17 cellular contexts compared by ENCODE assay signal in the genomic region with DNA sequence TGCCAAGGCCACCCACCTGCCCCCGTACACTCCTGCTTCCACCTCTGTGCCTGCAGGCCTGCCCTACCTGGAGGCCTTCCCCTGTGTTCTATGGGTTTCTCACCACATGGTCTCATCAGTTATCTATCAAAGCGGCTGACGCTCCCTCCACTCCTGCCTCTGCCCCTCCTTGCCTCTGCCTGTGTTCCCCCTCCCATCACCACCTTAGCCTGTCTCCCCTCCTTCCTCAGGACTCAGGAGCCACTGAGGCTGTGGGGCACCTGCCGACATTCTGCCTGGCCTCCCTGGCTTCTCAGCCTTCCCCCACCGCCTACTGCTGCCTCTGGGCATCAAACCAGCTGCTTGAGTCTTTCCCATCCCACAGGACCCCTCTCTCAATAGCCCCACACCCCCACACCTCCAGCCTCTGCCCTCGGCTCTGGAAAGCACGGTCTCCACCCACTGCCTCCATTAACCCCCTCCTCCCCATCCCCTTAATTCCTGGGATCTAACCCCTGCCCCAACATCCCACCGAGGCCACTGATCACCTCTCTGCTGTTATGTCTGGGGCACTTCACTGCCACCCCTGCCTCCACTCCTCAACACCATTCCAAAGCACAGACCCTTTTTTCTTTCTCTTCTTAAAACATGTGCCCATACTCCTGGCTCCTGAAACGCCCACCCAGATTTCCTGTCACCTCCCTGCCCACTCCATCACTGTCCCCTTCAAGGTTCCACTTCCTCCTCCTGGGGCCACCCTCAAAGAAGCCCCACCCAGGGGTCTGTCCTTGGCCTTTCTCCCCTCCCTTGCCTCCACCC. TPM values are rescaled to one million over a fixed set of nuclear protein-coding genes. Genes with fewer than 3 reads are reported as not detected.
DNase-seq lines count a peak whose midpoint lies in the region; ATAC-seq and TF ChIP-seq lines count a peak whose summit lies in the region.
"Had no signal": no experiment of that assay in that cellular context is flagged by ENCODE, and none has a peak within 500 bp of the region (broad histone marks: within the 10 kb centered on the region; RNA-seq: fewer than 3 reads in every experiment).

No MANE protein-coding gene starts in this region.

- no peak for TF ChIP-seq CTCF in natural killer cell (IDR thresholded peaks at IDR 0.05)
- no peak for TF ChIP-seq CTCF in RWPE1 (conservative IDR thresholded peaks at IDR 0.05; ENCODE audit: low read depth)

- POLR2A ChIA-PET in RWPE1 (lab: Yijun Ruan, JAX; ENCODE audit: low non-redundant PET), result no interaction called here

- H2BK120ac ChIP-seq in mesendoderm (ENCODE audit: low read depth, low read length), result no peak overlapping the region

- H2BK15ac ChIP-seq in mesendoderm (replicated peaks; ENCODE audit: low read depth), result no peak overlapping the region

- H3K27ac ChIP-seq in mesendoderm (ENCODE audit: low read depth, low read length) (no peak overlapping the region), RWPE1 (no peak overlapping the region)

- no peaks in the 10 kb centered on the region for H3K27me3 ChIP-seq in mesendoderm (ENCODE audit: insufficient read depth, low read length, poor library complexity)

- H3K56ac ChIP-seq in mesendoderm (ENCODE audit: low read length), result no peak overlapping the region

- no peak overlapping the region for H3K4me3 ChIP-seq in mesendoderm (ENCODE audit: low read length)
- H3K4me3 ChIP-seq: skin epidermis had no signal

- no peaks in the 10 kb centered on the region for H3K36me3 ChIP-seq in mesendoderm (ENCODE audit: control insufficient read depth, insufficient read depth, low read length)

- H3K36me3 Mint-ChIP-seq in natural killer cell treated with Interleukin-12 subunit alpha and Interleukin-12 subunit beta and Interleukin-15 and Interleukin-18, amount 100 ng/mL, for 72 hours, result no peaks in the 10 kb centered on the region
- H3K36me3 Mint-ChIP-seq in natural killer cell, result no peaks in the 10 kb centered on the region
- no peaks in the 10 kb centered on the region for H3K36me3 Mint-ChIP-seq in activated T-cell treated with anti-CD3 and anti-CD28 coated beads, Interleukin-2, amount 50 U/mL, for 72 hours (ENCODE audit: insufficient read depth in 2 of 2)

- H3K4me1 ChIP-seq in mesendoderm (ENCODE audit: control insufficient read depth, low read depth, low read length), result peaks cover 7% of the 10 kb centered on the region

- CTCF ChIA-PET in RWPE1 (lab: Yijun Ruan, JAX), result no interaction called here

- no peak for DNase-seq in natural killer cell treated with Interleukin-12 subunit alpha and Interleukin-12 subunit beta and Interleukin-15 and Interleukin-18, amount 100 ng/mL, for 72 hours (ENCODE audit: low spot score)
- no peak for DNase-seq in natural killer cell
- no peak for DNase-seq in activated T-cell treated with anti-CD3 and anti-CD28 coated beads, Interleukin-2, amount 50 U/mL, for 72 hours
- peak; percentile 2 for DNase-seq in germinal center (ENCODE audit: low spot score)
- DNase-seq in mesendoderm, result no peak
- no peak for DNase-seq in RWPE1 (ENCODE audit: low spot score)
- DNase-seq: activated effector memory CD4-positive, alpha-beta T cell treated with Interleukin-2 at 50 U/mL for 16 hours; DMS53; endodermal cell; foreskin melanocyte; NCI-H2029 treated with DMSO at 0.1 percent for 48 hours; NCI-H524 had no signal

- no peak overlapping the region for H3K23ac ChIP-seq in mesendoderm (ENCODE audit: low read length)

- H3K27ac Mint-ChIP-seq in natural killer cell treated with Interleukin-12 subunit alpha and Interleukin-12 subunit beta and Interleukin-15 and Interleukin-18, amount 100 ng/mL, for 72 hours, result peak overlapping the region; percentile 81 to 89
- peak overlapping the region in 1 of 2 donors; percentile 34 for H3K27ac Mint-ChIP-seq in natural killer cell
- peak overlapping the region; percentile 11 for H3K27ac Mint-ChIP-seq in activated T-cell treated with anti-CD3 and anti-CD28 coated beads, Interleukin-2, amount 50 U/mL, for 72 hours
- H3K27ac Mint-ChIP-seq: endodermal cell had no signal

- no CpG with 5 or more reads among the region's 9 CpGs for WGBS in mesendoderm (ENCODE audit: extremely low coverage, insufficient coverage, low lambda C conversion rate)

- no peak overlapping the region for H4K5ac ChIP-seq in mesendoderm (ENCODE audit: low read length)

- H3K4me2 ChIP-seq in mesendoderm (ENCODE audit: low read length), result no peak overlapping the region

- H3K4me1 Mint-ChIP-seq in natural killer cell treated with Interleukin-12 subunit alpha and Interleukin-12 subunit beta and Interleukin-15 and Interleukin-18, amount 100 ng/mL, for 72 hours (ENCODE audit: low read depth in 2 of 2), result peaks cover 30 to 45% of the 10 kb centered on the region in 2 donors
- peaks cover 0 to 22% of the 10 kb centered on the region in 2 donors for H3K4me1 Mint-ChIP-seq in natural killer cell
- H3K4me1 Mint-ChIP-seq in activated T-cell treated with anti-CD3 and anti-CD28 coated beads, Interleukin-2, amount 50 U/mL, for 72 hours (ENCODE audit: low read depth), result peaks cover 84% of the 10 kb centered on the region

- H3K79me2 ChIP-seq in mesendoderm (ENCODE audit: control insufficient read depth, insufficient read depth, low read length), result no peaks in the 10 kb centered on the region

- H3K79me1 ChIP-seq in mesendoderm (ENCODE audit: low read length), result no peaks in the 10 kb centered on the region

- no peak overlapping the region for H3K18ac ChIP-seq in mesendoderm (ENCODE audit: low read length)

- no peak for ATAC-seq in natural killer cell treated with Interleukin-12 subunit alpha and Interleukin-12 subunit beta and Interleukin-15 and Interleukin-18, amount 100 ng/mL, for 72 hours
- ATAC-seq in natural killer cell (no peak), HG03354 (IDR thresholded peaks at IDR 0.05; ENCODE audit: poor library complexity, severe bottlenecking, unreplicated experiment) (no peak), GM21529 (IDR thresholded peaks at IDR 0.05; ENCODE audit: unreplicated experiment) (no peak)
- no peak for ATAC-seq in activated T-cell treated with anti-CD3 and anti-CD28 coated beads, Interleukin-2, amount 50 U/mL, for 72 hours (replicated peaks in 1 of 2)

- no peak overlapping the region for H2BK5ac ChIP-seq in mesendoderm (ENCODE audit: low read length)

- H4K8ac ChIP-seq in mesendoderm (ENCODE audit: low read depth, low read length), result no peak overlapping the region

- no peak overlapping the region for H3K9ac ChIP-seq in mesendoderm (ENCODE audit: low read length)

- intact Hi-C loops in natural killer cell (cut with micrococcal nuclease), result no loop called here

- peak overlapping the region; percentile 53 for H3K4me3 Mint-ChIP-seq in natural killer cell treated with Interleukin-12 subunit alpha and Interleukin-12 subunit beta and Interleukin-15 and Interleukin-18, amount 100 ng/mL, for 72 hours
- no peak overlapping the region for H3K4me3 Mint-ChIP-seq in natural killer cell
- H3K4me3 Mint-ChIP-seq in activated T-cell treated with anti-CD3 and anti-CD28 coated beads, Interleukin-2, amount 50 U/mL, for 72 hours, result peak overlapping the region; percentile 1 to 63
- H3K4me3 Mint-ChIP-seq: endodermal cell had no signal

- H3K27me3 Mint-ChIP-seq in natural killer cell treated with Interleukin-12 subunit alpha and Interleukin-12 subunit beta and Interleukin-15 and Interleukin-18, amount 100 ng/mL, for 72 hours, result no peaks in the 10 kb centered on the region
- H3K27me3 Mint-ChIP-seq in natural killer cell (ENCODE audit: low read depth in 2 of 2), result no peaks in the 10 kb centered on the region
- H3K27me3 Mint-ChIP-seq in activated T-cell treated with anti-CD3 and anti-CD28 coated beads, Interleukin-2, amount 50 U/mL, for 72 hours (ENCODE audit: low read depth), result no peaks in the 10 kb centered on the region

- no peak overlapping the region for H3K4ac ChIP-seq in mesendoderm (ENCODE audit: low read depth, low read length)

- no peaks in the 10 kb centered on the region for H3K9me3 Mint-ChIP-seq in natural killer cell treated with Interleukin-12 subunit alpha and Interleukin-12 subunit beta and Interleukin-15 and Interleukin-18, amount 100 ng/mL, for 72 hours
- H3K9me3 Mint-ChIP-seq in natural killer cell, result no peaks in the 10 kb centered on the region
- no peaks in the 10 kb centered on the region for H3K9me3 Mint-ChIP-seq in activated T-cell treated with anti-CD3 and anti-CD28 coated beads, Interleukin-2, amount 50 U/mL, for 72 hours
- H3K9me3 Mint-ChIP-seq: endodermal cell had no signal

- H2AK5ac ChIP-seq in mesendoderm (ENCODE audit: low read length), result no peak overlapping the region

RNA-seq across cellular contexts. Expression of gene CYP11A1, which starts 24.4 kb away (rescaled TPM):
- total RNA-seq in natural killer cell treated with Interleukin-12 subunit alpha and Interleukin-12 subunit beta and Interleukin-15 and Interleukin-18, amount 100 ng/mL, for 72 hours, result 1 to 10 TPM in 1 of 2 donors, not detected in 1; 1.0 TPM
- 1 to 10 TPM in 1 of 3 donors, not detected in 2; 5.1 TPM for total RNA-seq in natural killer cell
- under 1 TPM; 0.21 to 0.26 TPM for total RNA-seq in activated T-cell treated with anti-CD3 and anti-CD28 coated beads, Interleukin-2, amount 50 U/mL, for 72 hours
- 2.5 TPM for polyA plus RNA-seq in mesendoderm (2013, experiment 1 of 2)
- 2.9 TPM for polyA plus RNA-seq in mesendoderm (2013, experiment 2 of 2)
- total RNA-seq: HT-29, lung microvascular endothelial cell had no signal

RNA-seq across cellular contexts. Expression of gene SEMA7A, which starts 42.0 kb away (rescaled TPM):
- total RNA-seq in natural killer cell treated with Interleukin-12 subunit alpha and Interleukin-12 subunit beta and Interleukin-15 and Interleukin-18, amount 100 ng/mL, for 72 hours, result 10 to 100 TPM; 32.1 to 40.8 TPM
- 10 to 100 TPM in 1 of 3 donors, 1 to 10 TPM in 2; 4.7 to 46.2 (median 9.0) TPM for total RNA-seq in natural killer cell
- total RNA-seq in activated T-cell treated with anti-CD3 and anti-CD28 coated beads, Interleukin-2, amount 50 U/mL, for 72 hours, result 10 to 100 TPM; 46.7 to 57.1 TPM
- polyA plus RNA-seq in mesendoderm (2013, experiment 1 of 2), result 9.6 TPM
- 10.6 TPM for polyA plus RNA-seq in mesendoderm (2013, experiment 2 of 2)
